1 cellular context compared by ENCODE assay signal in genomic region chr4:184434021-184434420, GRCh38.
TF ChIP-seq lines count a peak whose summit lies in the region.

No MANE protein-coding gene starts in this region.

TF ChIP-seq in HepG2, 621 proteins besides CTCF, POLR2A, EP300 and RAD21 (continued from another document):
- peak; percentile 91 for TF ChIP-seq ZNF710 (CRISPR knock-in tag; IDR thresholded peaks at IDR 0.05; ENCODE audit: borderline replicate concordance)
- TF ChIP-seq ZBTB20 (CRISPR knock-in tag; IDR thresholded peaks at IDR 0.05; ENCODE audit: borderline replicate concordance, low read depth), result peak; percentile 42; the same call in 1 of the 2 replicates
- no peak for TF ChIP-seq ZNF44 (CRISPR knock-in tag; IDR thresholded peaks at IDR 0.05)
- TF ChIP-seq RBFOX2 (IDR thresholded peaks at IDR 0.05; ENCODE audit: low read depth, low read length), result no peak
- TF ChIP-seq ZZZ3 (CRISPR knock-in tag; IDR thresholded peaks at IDR 0.05; ENCODE audit: borderline replicate concordance), result no peak
- no peak for TF ChIP-seq CHCHD3 (CRISPR knock-in tag; IDR thresholded peaks at IDR 0.05)
- peak; percentile 28; the same call in 1 of the 2 replicates for TF ChIP-seq ATF3 (CRISPR knock-in tag; IDR thresholded peaks at IDR 0.05)
- TF ChIP-seq KDM3A (CRISPR knock-in tag; IDR thresholded peaks at IDR 0.05; ENCODE audit: low read depth), result 0 out of 2 replicates have a peak, but pooled peaks have one; percentile 21
- TF ChIP-seq ZNF550 (CRISPR knock-in tag; IDR thresholded peaks at IDR 0.05; ENCODE audit: borderline replicate concordance), result no peak
- peak; percentile 47 for TF ChIP-seq HNF4A (CRISPR knock-in tag; IDR thresholded peaks at IDR 0.05)
- peak; percentile 85 for TF ChIP-seq POGZ (CRISPR knock-in tag; IDR thresholded peaks at IDR 0.05)
- TF ChIP-seq DRAP1 (CRISPR knock-in tag; IDR thresholded peaks at IDR 0.05), result no peak
- peak; percentile 30; the same call in 1 of the 2 replicates for TF ChIP-seq SKIL (CRISPR knock-in tag; IDR thresholded peaks at IDR 0.05; ENCODE audit: borderline replicate concordance)
- no peak for TF ChIP-seq ZNF431 (CRISPR knock-in tag; IDR thresholded peaks at IDR 0.05; ENCODE audit: borderline replicate concordance, low read depth)
- no peak for TF ChIP-seq RNF2 (conservative IDR thresholded peaks at IDR 0.05; ENCODE audit: low read depth)
- TF ChIP-seq SOX5 (CRISPR knock-in tag; IDR thresholded peaks at IDR 0.05; ENCODE audit: borderline replicate concordance), result peak; percentile 69; the same call in 1 of the 2 replicates
- TF ChIP-seq SOX6 (IDR thresholded peaks at IDR 0.05), result no peak
- TF ChIP-seq SOX6 (CRISPR knock-in tag; IDR thresholded peaks at IDR 0.05), result peak; percentile 88
- TF ChIP-seq GZF1 (CRISPR knock-in tag; IDR thresholded peaks at IDR 0.05), result no peak
- no peak for TF ChIP-seq LBX2 (CRISPR knock-in tag; IDR thresholded peaks at IDR 0.05; ENCODE audit: borderline replicate concordance)
- no peak for TF ChIP-seq SP2 (CRISPR knock-in tag; IDR thresholded peaks at IDR 0.05)
- no peak for TF ChIP-seq IKZF1 (IDR thresholded peaks at IDR 0.05)
- TF ChIP-seq IRX3 (CRISPR knock-in tag; IDR thresholded peaks at IDR 0.05; ENCODE audit: borderline replicate concordance, low read depth), result no peak
- TF ChIP-seq PRDM4 (CRISPR knock-in tag; IDR thresholded peaks at IDR 0.05; ENCODE audit: borderline replicate concordance), result no peak
